9 cellular contexts compared by ENCODE assay signal in genomic region chr3:32815812-32816438, GRCh38. TPM values are rescaled to one million over a fixed set of nuclear protein-coding genes. Genes with fewer than 3 reads are reported as not detected.
DNase-seq lines count a peak whose midpoint lies in the region; ATAC-seq and TF ChIP-seq lines count a peak whose summit lies in the region.
"Had no signal": no experiment of that assay in that cellular context is flagged by ENCODE, and none has a peak within 500 bp of the region (broad histone marks: within the 10 kb centered on the region; RNA-seq: fewer than 3 reads in every experiment).

No MANE protein-coding gene starts in this region.

- no peaks in the 10 kb centered on the region for H3K9me3 Mint-ChIP-seq in activated naive CD4-positive, alpha-beta T cell treated with anti-CD3 and anti-CD28 coated beads for 36 hours
- H3K9me3 Mint-ChIP-seq in T-cell (no peaks in the 10 kb centered on the region), immature natural killer cell (no peaks in the 10 kb centered on the region)

- POLR2A ChIA-PET in T-cell (lab: Charles Lee): no interaction called here

- 23 to 34% (median 28%) methylated on average over 22 of the region's 22 CpGs for WGBS in stomach, 5 donors

- H3K9me3 ChIP-seq in stomach: peaks cover 0 to 17% (median 5%) of the 10 kb centered on the region in 4 donors
- H3K9me3 ChIP-seq in colonic mucosa: no peaks in the 10 kb centered on the region

- no peak overlapping the region for H3K9ac ChIP-seq in colonic mucosa (ENCODE audit: low read depth in 2 of 2, low read length in 2 of 2)

- peak overlapping the region; percentile 22 for H3K4me3 Mint-ChIP-seq in activated naive CD4-positive, alpha-beta T cell treated with anti-CD3 and anti-CD28 coated beads for 36 hours
- H3K4me3 Mint-ChIP-seq in T-cell (peak overlapping the region; percentile 44 to 74 (median 58)), immature natural killer cell (peak overlapping the region in 4 of 5 donors; percentile 2 to 70 (median 42))

- no peak overlapping the region for H3K27ac ChIP-seq in stomach
- no peak overlapping the region for H3K27ac ChIP-seq in colonic mucosa

- ATAC-seq in T-cell (replicated peaks in 1 of 4): no peak

- no peak overlapping the region for H3K27ac Mint-ChIP-seq in activated naive CD4-positive, alpha-beta T cell treated with anti-CD3 and anti-CD28 coated beads for 36 hours
- no peak overlapping the region for H3K27ac Mint-ChIP-seq in T-cell
- H3K27ac Mint-ChIP-seq in immature natural killer cell: no peak overlapping the region

- peaks cover 26 to 36% (median 29%) of the 10 kb centered on the region in 4 donors for H3K4me1 ChIP-seq in stomach
- H3K4me1 ChIP-seq in colonic mucosa: no peaks in the 10 kb centered on the region

- CTCF ChIA-PET in activated naive CD4-positive, alpha-beta T cell treated with anti-CD3 and anti-CD28 coated beads for 36 hours (lab: Charles Lee): interaction anchor here (1.0 to 1.1 kb wide), 2 partner anchors 88 to 118 kb away, joined by 3 read pairs; no protein-coding TSS in a partner anchor
- CTCF ChIA-PET in T-cell (lab: Charles Lee): no interaction called here

- H3K4me3 ChIP-seq in stomach: peak overlapping the region; percentile 42 to 67 (median 54)
- no peak overlapping the region for H3K4me3 ChIP-seq in colonic mucosa

- no peak for TF ChIP-seq POLR2A in stomach (IDR thresholded peaks at IDR 0.05)

- peaks cover 51% of the 10 kb centered on the region for H3K27me3 Mint-ChIP-seq in activated naive CD4-positive, alpha-beta T cell treated with anti-CD3 and anti-CD28 coated beads for 36 hours (ENCODE audit: low read depth)
- H3K27me3 Mint-ChIP-seq in T-cell: peaks cover 16 to 47% of the 10 kb centered on the region in 2 donors
- peaks cover 9 to 19% (median 16%) of the 10 kb centered on the region in 3 donors for H3K27me3 Mint-ChIP-seq in immature natural killer cell (ENCODE audit: low read depth in 3 of 3)

- TF ChIP-seq CTCF in stomach (IDR thresholded peaks at IDR 0.05) (no peak), colonic mucosa (IDR thresholded peaks at IDR 0.05) (no peak)

- no peaks in the 10 kb centered on the region for H3K36me3 Mint-ChIP-seq in activated naive CD4-positive, alpha-beta T cell treated with anti-CD3 and anti-CD28 coated beads for 36 hours (ENCODE audit: low read depth)
- H3K36me3 Mint-ChIP-seq in T-cell (no peaks in the 10 kb centered on the region), immature natural killer cell (peaks cover 0 to 4% (median 0%) of the 10 kb centered on the region in 3 donors)

- no peak for DNase-seq in activated naive CD4-positive, alpha-beta T cell treated with anti-CD3 and anti-CD28 coated beads for 36 hours
- no peak for DNase-seq in activated naive CD4-positive, alpha-beta T cell treated with Interleukin-2 at 50 U/mL for 16 hours
- DNase-seq in T-cell (no peak), immature natural killer cell (no peak), stomach (no peak), NCI-H226 (no peak), colonic mucosa (no peak)
- no peak for DNase-seq in activated CD8-positive, alpha-beta memory T cell treated with anti-CD3 and anti-CD28 coated beads, Interleukin-2, amount 50 U/mL, for 4 hours

- TF ChIP-seq EP300 in stomach (IDR thresholded peaks at IDR 0.05): no peak

- H3K27me3 ChIP-seq in stomach: peaks cover 22 to 58% (median 57%) of the 10 kb centered on the region in 3 donors
- H3K27me3 ChIP-seq in colonic mucosa: peaks cover 53% of the 10 kb centered on the region

- no peaks in the 10 kb centered on the region for H3K36me3 ChIP-seq in stomach
- no peaks in the 10 kb centered on the region for H3K36me3 ChIP-seq in colonic mucosa

- peaks cover 27% of the 10 kb centered on the region for H3K4me1 Mint-ChIP-seq in activated naive CD4-positive, alpha-beta T cell treated with anti-CD3 and anti-CD28 coated beads for 36 hours (ENCODE audit: low read depth)
- H3K4me1 Mint-ChIP-seq in T-cell: peaks cover 6 to 30% (median 22%) of the 10 kb centered on the region in 3 donors
- H3K4me1 Mint-ChIP-seq in immature natural killer cell: peaks cover 0 to 3% of the 10 kb centered on the region in 2 donors

- intact Hi-C loops in activated naive CD4-positive, alpha-beta T cell treated with anti-CD3 and anti-CD28 coated beads for 36 hours (cut with micrococcal nuclease): loop anchor here (1.0 kb wide), 1 partner anchor 20 kb away; no protein-coding TSS in a partner anchor
- intact Hi-C loops in stomach (cut with DNase I; ENCODE audit: low total_unique reads): no loop called here
- intact Hi-C loops in colonic mucosa (cut with DNase I): no loop called here

RNA-seq across cellular contexts. Expression of gene TRIM71, which starts 1.9 kb away (rescaled TPM):
- under 1 TPM; 0.02 to 0.07 TPM for total RNA-seq in activated naive CD4-positive, alpha-beta T cell treated with anti-CD3 and anti-CD28 coated beads for 36 hours
- total RNA-seq in T-cell (under 1 TPM in 4 of 5 donors, not detected in 1; 0.05 to 0.32 (median 0.29) TPM), stomach (1 to 10 TPM in 1 of 5 donors, under 1 TPM in 1, not detected in 3; under 0.01 to 2.8 TPM), colonic mucosa (under 1 TPM in 1 of 2 donors, not detected in 1; 0.40 TPM)
- polyA plus RNA-seq in immature natural killer cell (not detected), stomach (under 1 TPM; 0.05 to 0.15 (median 0.12) TPM)
- total RNA-seq: aorta had no signal
- polyA plus RNA-seq: aorta had no signal
